ENCODE assay signal across 10 cellular contexts in genomic region chr5:136212252-136212721, GRCh38. TPM values are rescaled to one million over a fixed set of nuclear protein-coding genes. Genes with fewer than 3 reads are reported as not detected.
DNase-seq lines count a peak whose midpoint lies in the region; ATAC-seq, FAIRE-seq and TF ChIP-seq lines count a peak whose summit lies in the region.
"Had no signal": no experiment of that assay in that cellular context is flagged by ENCODE, and none has a peak within 500 bp of the region (broad histone marks: within the 10 kb centered on the region; RNA-seq: fewer than 3 reads in every experiment).

No MANE protein-coding gene starts in this region.

- H3K4me1 Mint-ChIP-seq in Calu3 (ENCODE audit: low read depth, unreplicated experiment) (no peaks in the 10 kb centered on the region), neural progenitor cell (no peaks in the 10 kb centered on the region)
- H3K4me1 Mint-ChIP-seq in activated CD8-positive, alpha-beta T cell treated with anti-CD3 and anti-CD28 coated beads, Interleukin-2, amount 10 ng/mL, durations not matched to agents 7 days and 5 days (ENCODE audit: low read depth): no peaks in the 10 kb centered on the region

- ATAC-seq in GM21423 (IDR thresholded peaks at IDR 0.05; ENCODE audit: unreplicated experiment) (peak; percentile 73), GM21825 (IDR thresholded peaks at IDR 0.05; ENCODE audit: unreplicated experiment) (no peak)
- peak; percentile 69 for ATAC-seq in activated CD8-positive, alpha-beta T cell treated with anti-CD3 and anti-CD28 coated beads, Interleukin-2, amount 10 ng/mL, durations not matched to agents 7 days and 5 days

- H3K9me3 ChIP-seq in esophagus muscularis mucosa: no peaks in the 10 kb centered on the region
- H3K9me3 ChIP-seq in neural progenitor cell (ENCODE audit: low read depth): no peaks in the 10 kb centered on the region

- no peak overlapping the region for H3K27ac ChIP-seq in esophagus muscularis mucosa (replicated peaks in 1 of 4)
- H3K27ac ChIP-seq in neural progenitor cell: no peak overlapping the region

- no peak overlapping the region for H2AFZ ChIP-seq in neural progenitor cell (replicated peaks)

- H3F3A ChIP-seq in neural progenitor cell (ENCODE audit: low read depth): peaks cover 7% of the 10 kb centered on the region

- intact Hi-C loops in Calu3 (cut with micrococcal nuclease; ENCODE audit: unreplicated experiment): loop anchor here (1.0 to 5.0 kb wide), 2 partner anchors 265 to 325 kb away; no protein-coding TSS in a partner anchor
- intact Hi-C loops in esophagus muscularis mucosa (cut with DNase I): loop anchor here (1.0 to 5.0 kb wide), 2 partner anchors 265 to 325 kb away; no protein-coding TSS in a partner anchor

- H3K4me1 ChIP-seq in esophagus muscularis mucosa (no peaks in the 10 kb centered on the region), neural progenitor cell (peaks cover 7% of the 10 kb centered on the region)

- H3K27me3 ChIP-seq in esophagus muscularis mucosa: peaks cover 0 to 12% (median 2%) of the 10 kb centered on the region in 4 donors
- H3K27me3 ChIP-seq in neural progenitor cell: no peaks in the 10 kb centered on the region

- no peak overlapping the region for H3K4me2 ChIP-seq in neural progenitor cell

- no peak for FAIRE-seq in urothelium cell line (lab: Jason Lieb, UNC)

- TF ChIP-seq CTCF in Calu3 (IDR thresholded peaks at IDR 0.05; ENCODE audit: unreplicated experiment) (peak; percentile 96), esophagus muscularis mucosa (IDR thresholded peaks at IDR 0.05) (peak; percentile 72 to 87 (median 81)), neural progenitor cell (IDR thresholded peaks at IDR 0.05) (peak; percentile 95)

- CTCF ChIA-PET in Calu3 (lab: Charles Lee): interaction anchor here (0.8 to 2.5 kb wide), 2 partner anchors 148 to 251 kb away, joined by 3 to 8 read pairs; no protein-coding TSS in a partner anchor
- CTCF ChIA-PET in activated CD8-positive, alpha-beta T cell treated with anti-CD3 and anti-CD28 coated beads, Interleukin-2, amount 10 ng/mL, durations not matched to agents 7 days and 5 days (lab: Charles Lee): interaction anchor here (0.7 to 1.7 kb wide), 10 partner anchors 12 to 326 kb away, joined by 3 to 6 read pairs (median 3); no protein-coding TSS in a partner anchor

- no peak for TF ChIP-seq EP300 in esophagus muscularis mucosa (IDR thresholded peaks at IDR 0.05)

- 57% methylated on average over 10 of the region's 10 CpGs for WGBS in esophagus muscularis mucosa

- no peak overlapping the region for H3K4me3 ChIP-seq in esophagus muscularis mucosa
- H3K4me3 ChIP-seq in neural progenitor cell: no peak overlapping the region

- H3K9me3 Mint-ChIP-seq in Calu3 (ENCODE audit: low read depth, unreplicated experiment): no peaks in the 10 kb centered on the region
- no peaks in the 10 kb centered on the region for H3K9me3 Mint-ChIP-seq in activated CD8-positive, alpha-beta T cell treated with anti-CD3 and anti-CD28 coated beads, Interleukin-2, amount 10 ng/mL, durations not matched to agents 7 days and 5 days (ENCODE audit: insufficient read depth)
- no peaks in the 10 kb centered on the region for H3K9me3 Mint-ChIP-seq in neural progenitor cell

- BruUV-seq in Calu3 (replicated peaks; lab: Mats Ljungman, UMichigan): no TSS peak

- H3K4me3 Mint-ChIP-seq in Calu3 (ENCODE audit: low read depth, unreplicated experiment) (no peak overlapping the region), neural progenitor cell (no peak overlapping the region)
- no peak overlapping the region for H3K4me3 Mint-ChIP-seq in activated CD8-positive, alpha-beta T cell treated with anti-CD3 and anti-CD28 coated beads, Interleukin-2, amount 10 ng/mL, durations not matched to agents 7 days and 5 days

- no peaks in the 10 kb centered on the region for H3K79me2 ChIP-seq in neural progenitor cell (ENCODE audit: low read depth)

- no peaks in the 10 kb centered on the region for H4K20me1 ChIP-seq in neural progenitor cell (ENCODE audit: low read depth)

- H3K9ac ChIP-seq in neural progenitor cell: no peak overlapping the region

- no peaks in the 10 kb centered on the region for H3K27me3 Mint-ChIP-seq in Calu3 (ENCODE audit: unreplicated experiment)
- H3K27me3 Mint-ChIP-seq in activated CD8-positive, alpha-beta T cell treated with anti-CD3 and anti-CD28 coated beads, Interleukin-2, amount 10 ng/mL, durations not matched to agents 7 days and 5 days (ENCODE audit: low read depth): no peaks in the 10 kb centered on the region
- H3K27me3 Mint-ChIP-seq in neural progenitor cell (ENCODE audit: insufficient read depth, low read depth): peaks cover 2% of the 10 kb centered on the region

- H3K36me3 ChIP-seq in esophagus muscularis mucosa (no peaks in the 10 kb centered on the region), neural progenitor cell (no peaks in the 10 kb centered on the region)

- POLR2A ChIA-PET in activated CD8-positive, alpha-beta T cell treated with anti-CD3 and anti-CD28 coated beads, Interleukin-2, amount 10 ng/mL, durations not matched to agents 7 days and 5 days (lab: Charles Lee): no interaction called here

- TF ChIP-seq POLR2A in esophagus muscularis mucosa (IDR thresholded peaks at IDR 0.05; ENCODE audit: low read depth): no peak

- H3K36me3 Mint-ChIP-seq in Calu3 (ENCODE audit: insufficient read depth, unreplicated experiment): no peaks in the 10 kb centered on the region
- H3K36me3 Mint-ChIP-seq in activated CD8-positive, alpha-beta T cell treated with anti-CD3 and anti-CD28 coated beads, Interleukin-2, amount 10 ng/mL, durations not matched to agents 7 days and 5 days (ENCODE audit: low read depth): no peaks in the 10 kb centered on the region
- H3K36me3 Mint-ChIP-seq in neural progenitor cell: no peaks in the 10 kb centered on the region

- H3K27ac Mint-ChIP-seq in Calu3 (ENCODE audit: unreplicated experiment) (no peak overlapping the region), neural progenitor cell (no peak overlapping the region)
- H3K27ac Mint-ChIP-seq in activated CD8-positive, alpha-beta T cell treated with anti-CD3 and anti-CD28 coated beads, Interleukin-2, amount 10 ng/mL, durations not matched to agents 7 days and 5 days: no peak overlapping the region

- peak; percentile 73 for DNase-seq in Calu3
- peak; percentile 9 for DNase-seq in NCI-H187 treated with DMSO at 0.1 percent for 48 hours (lab: John Stamatoyannopoulos, UW)
- DNase-seq in activated CD8-positive, alpha-beta T cell treated with anti-CD3 and anti-CD28 coated beads, Interleukin-2, amount 10 ng/mL, durations not matched to agents 7 days and 5 days: peak; percentile 67
- DNase-seq in esophagus muscularis mucosa (ENCODE audit: extremely low spot score): no peak
- peak; percentile 73 for DNase-seq in neural progenitor cell (ENCODE audit: low spot score)
- DNase-seq in urothelium cell line (ENCODE audit: low spot score): peak; percentile 60

RNA-seq across cellular contexts. Expression of gene SMIM32, which starts 19.3 kb away (rescaled TPM):
- total RNA-seq in Calu3 (2022) (0.37 and 0.42 TPM in 2 replicates), esophagus muscularis mucosa (not detected), neural progenitor cell (ENCODE audit: low replicate concordance) (0.13 and 0.25 TPM in 2 replicates)
- total RNA-seq in activated CD8-positive, alpha-beta T cell treated with anti-CD3 and anti-CD28 coated beads, Interleukin-2, amount 10 ng/mL, durations not matched to agents 7 days and 5 days: not detected
- total RNA-seq: T-helper 2 cell treated with Interferon-gamma antibody and Interleukin-4, amounts not matched to agents 100 ng/mL and 5 ng/mL, for 36 hours; urinary bladder had no signal
